ENCODE assay signal across 8 cellular contexts in genomic region chr7:155381852-155382801, GRCh38.
A peak's percentile ranks its signal among the peaks of the same experiment; 100 is the strongest.
DNase-seq lines count a peak whose midpoint lies in the region; ATAC-seq and TF ChIP-seq lines count a peak whose summit lies in the region.

No MANE protein-coding gene starts in this region.

- no peaks in the 10 kb centered on the region for H3K9me3 Mint-ChIP-seq in progenitor cell of endocrine pancreas (ENCODE audit: low read depth)

- TF ChIP-seq CTCF in progenitor cell of endocrine pancreas (IDR thresholded peaks at IDR 0.05; ENCODE audit: unreplicated experiment): no peak

- intact Hi-C loops in left ventricle myocardium superior (cut with micrococcal nuclease): no loop called here

- peak; percentile 27 for DNase-seq in ELF-1 (ENCODE audit: low read depth, low spot score)
- peak; percentile 30 for DNase-seq in left ventricle myocardium superior
- DNase-seq in progenitor cell of endocrine pancreas (ENCODE audit: low spot score, unreplicated experiment): no peak
- no peak for DNase-seq in activated CD8-positive, alpha-beta memory T cell treated with anti-CD3 and anti-CD28 coated beads for 24 hours

- H3K4me1 Mint-ChIP-seq in progenitor cell of endocrine pancreas (ENCODE audit: low read depth): peaks cover 13% of the 10 kb centered on the region

- peaks cover 94% of the 10 kb centered on the region for H3K27me3 Mint-ChIP-seq in progenitor cell of endocrine pancreas

- no peaks in the 10 kb centered on the region for H3K36me3 Mint-ChIP-seq in progenitor cell of endocrine pancreas (ENCODE audit: insufficient read depth)

- peak; percentile 9 for ATAC-seq in SK-N-SH treated with all-trans-retinoic acid at 6 μM for 48 hours
- ATAC-seq in left ventricle myocardium superior: peak; percentile 27
- ATAC-seq in GM21423 (IDR thresholded peaks at IDR 0.05; ENCODE audit: unreplicated experiment): no peak
- no peak for ATAC-seq in GM21723 (IDR thresholded peaks at IDR 0.05; ENCODE audit: unreplicated experiment)
- ATAC-seq in GM19328 (IDR thresholded peaks at IDR 0.05; ENCODE audit: unreplicated experiment): no peak

- H3K27ac Mint-ChIP-seq in progenitor cell of endocrine pancreas: no peak overlapping the region

- peak overlapping the region; percentile 63 for H3K4me3 Mint-ChIP-seq in progenitor cell of endocrine pancreas (ENCODE audit: low read depth)

TF ChIP-seq in SK-N-SH treated with all-trans-retinoic acid at 6 μM for 48 hours, 23 proteins besides CTCF, POLR2A, EP300 and RAD21:
- TF ChIP-seq ISL1 (CRISPR knock-in tag; IDR thresholded peaks at IDR 0.05): no peak
- no peak for TF ChIP-seq ZFP3 (CRISPR knock-in tag; IDR thresholded peaks at IDR 0.05)
- no peak for TF ChIP-seq GLIS3 (CRISPR knock-in tag; IDR thresholded peaks at IDR 0.05)
- TF ChIP-seq POU6F1 (CRISPR knock-in tag; IDR thresholded peaks at IDR 0.05; ENCODE audit: borderline replicate concordance, low read depth): no peak
- TF ChIP-seq ESRRG (CRISPR knock-in tag; IDR thresholded peaks at IDR 0.05): no peak
- TF ChIP-seq ZFP30 (CRISPR knock-in tag; IDR thresholded peaks at IDR 0.05): no peak
- no peak for TF ChIP-seq PATZ1 (CRISPR knock-in tag; IDR thresholded peaks at IDR 0.05; ENCODE audit: borderline replicate concordance)
- TF ChIP-seq ARNTL (CRISPR knock-in tag; IDR thresholded peaks at IDR 0.05; ENCODE audit: borderline replicate concordance, low read depth): no peak
- TF ChIP-seq TCF4 (CRISPR knock-in tag; IDR thresholded peaks at IDR 0.05; ENCODE audit: borderline replicate concordance): no peak
- no peak for TF ChIP-seq ZNF70 (CRISPR knock-in tag; IDR thresholded peaks at IDR 0.05)
- no peak for TF ChIP-seq SNAI2 (CRISPR knock-in tag; IDR thresholded peaks at IDR 0.05)
- TF ChIP-seq RARB (CRISPR knock-in tag; IDR thresholded peaks at IDR 0.05): no peak
- TF ChIP-seq CSDC2 (CRISPR knock-in tag; IDR thresholded peaks at IDR 0.05): no peak
- TF ChIP-seq TSHZ2 (CRISPR knock-in tag; IDR thresholded peaks at IDR 0.05): no peak
- no peak for TF ChIP-seq ZC3H10 (CRISPR knock-in tag; IDR thresholded peaks at IDR 0.05)
- no peak for TF ChIP-seq PPARA (CRISPR knock-in tag; IDR thresholded peaks at IDR 0.05; ENCODE audit: borderline replicate concordance)
- no peak for TF ChIP-seq ZNF8 (CRISPR knock-in tag; IDR thresholded peaks at IDR 0.05)
- no peak for TF ChIP-seq CSRNP3 (CRISPR knock-in tag; IDR thresholded peaks at IDR 0.05)
- TF ChIP-seq CREB5 (CRISPR knock-in tag; IDR thresholded peaks at IDR 0.05; ENCODE audit: low read depth): no peak
- TF ChIP-seq ZNF565 (CRISPR knock-in tag; conservative IDR thresholded peaks at IDR 0.05; ENCODE audit: low read depth): no peak

Comparison
In these comparisons a context has a peak if more than half of its experiments do, and no peak if none do; other contexts are left out.
1. DNase-seq: peak in ELF-1 (single experiment) and left ventricle myocardium superior (single experiment); none in progenitor cell of endocrine pancreas (single experiment) and activated CD8-positive, alpha-beta memory T cell treated with anti-CD3 and anti-CD28 coated beads for 24 hours (single experiment).
2. ATAC-seq: peak in SK-N-SH treated with all-trans-retinoic acid at 6 μM for 48 hours (single experiment) and left ventricle myocardium superior (single experiment); none in GM21423 (single experiment), GM21723 (single experiment) and GM19328 (single experiment).